27 cellular contexts compared by ENCODE assay signal in genomic region chr3:154307363-154307762, GRCh38. TPM values are rescaled to one million over a fixed set of nuclear protein-coding genes. Genes with fewer than 3 reads are reported as not detected.
A peak's percentile ranks its signal among the peaks of the same experiment; 100 is the strongest.
DNase-seq lines count a peak whose midpoint lies in the region; ATAC-seq and TF ChIP-seq lines count a peak whose summit lies in the region.
"Had no signal": no experiment of that assay in that cellular context is flagged by ENCODE, and none has a peak within 500 bp of the region (broad histone marks: within the 10 kb centered on the region; RNA-seq: fewer than 3 reads in every experiment).

No MANE protein-coding gene starts in this region.

- no peaks in the 10 kb centered on the region for H3K27me3 ChIP-seq in CD8-positive, alpha-beta T cell (ENCODE audit: insufficient read depth, low read length)
- H3K27me3 ChIP-seq: ascending aorta, MG63, upper lobe of right lung had no signal

- no peaks in the 10 kb centered on the region for H3K27me3 Mint-ChIP-seq in activated CD4-positive, alpha-beta memory T cell treated with anti-CD3 and anti-CD28 coated beads for 36 hours
- no peaks in the 10 kb centered on the region for H3K27me3 Mint-ChIP-seq in activated CD4-positive, alpha-beta memory T cell treated with anti-CD3 and anti-CD28 coated beads, Interleukin-2, amount 10 ng/mL, durations not matched to agents 7 days and 5 days
- H3K27me3 Mint-ChIP-seq in CD8-positive, alpha-beta T cell (ENCODE audit: low read depth), result no peaks in the 10 kb centered on the region
- no peaks in the 10 kb centered on the region for H3K27me3 Mint-ChIP-seq in activated T-helper 17 cell treated with anti-CD3 and anti-CD28 coated beads, Interleukin-2, amount 50 U/mL, for 72 hours
- peaks cover 0 to 2% (median 0%) of the 10 kb centered on the region in 3 donors for H3K27me3 Mint-ChIP-seq in immature natural killer cell (ENCODE audit: low read depth in 3 of 3)
- H3K27me3 Mint-ChIP-seq: CD4-positive, CD25-positive, alpha-beta regulatory T cell; effector memory CD8-positive, alpha-beta T cell; stimulated activated memory B cell treated with anti-CD40 and anti-IgM and Interleukin-4, amounts not matched to agents 10 μg/mL and 1 μg/mL and 100 μg/mL, for 72 hours had no signal

- H3K4me1 Mint-ChIP-seq in activated CD4-positive, alpha-beta memory T cell treated with anti-CD3 and anti-CD28 coated beads for 36 hours (ENCODE audit: low read depth), result peaks cover 20% of the 10 kb centered on the region
- H3K4me1 Mint-ChIP-seq in activated CD4-positive, alpha-beta memory T cell treated with anti-CD3 and anti-CD28 coated beads, Interleukin-2, amount 10 ng/mL, durations not matched to agents 7 days and 5 days, result peaks cover 12% of the 10 kb centered on the region
- H3K4me1 Mint-ChIP-seq in CD8-positive, alpha-beta T cell (ENCODE audit: low read depth), result peaks cover 21% of the 10 kb centered on the region
- H3K4me1 Mint-ChIP-seq in activated T-helper 17 cell treated with anti-CD3 and anti-CD28 coated beads, Interleukin-2, amount 50 U/mL, for 72 hours, result peaks cover 11% of the 10 kb centered on the region
- peaks cover 8 to 27% of the 10 kb centered on the region in 2 donors for H3K4me1 Mint-ChIP-seq in immature natural killer cell
- H3K4me1 Mint-ChIP-seq: H9, WTC11 had no signal

- intact Hi-C loops in activated CD4-positive, alpha-beta memory T cell treated with anti-CD3 and anti-CD28 coated beads for 36 hours (cut with micrococcal nuclease), result loop anchor here (1.0 kb wide), 1 partner anchor 70 kb away; no protein-coding TSS in a partner anchor
- intact Hi-C loops in CD8-positive, alpha-beta T cell (cut with DNase I, micrococcal nuclease), result no loop called here

- no peak overlapping the region for H3K4me3 Mint-ChIP-seq in activated CD4-positive, alpha-beta memory T cell treated with anti-CD3 and anti-CD28 coated beads for 36 hours
- H3K4me3 Mint-ChIP-seq in activated CD4-positive, alpha-beta memory T cell treated with anti-CD3 and anti-CD28 coated beads, Interleukin-2, amount 10 ng/mL, durations not matched to agents 7 days and 5 days, result no peak overlapping the region
- H3K4me3 Mint-ChIP-seq in CD8-positive, alpha-beta T cell, result no peak overlapping the region
- H3K4me3 Mint-ChIP-seq in activated T-helper 17 cell treated with anti-CD3 and anti-CD28 coated beads, Interleukin-2, amount 50 U/mL, for 72 hours, result no peak overlapping the region
- H3K4me3 Mint-ChIP-seq in immature natural killer cell, result no peak overlapping the region
- H3K4me3 Mint-ChIP-seq: activated naive CD4-positive, alpha-beta T cell treated with anti-CD3 and anti-CD28 coated beads for 36 hours; CD4-positive, CD25-positive, alpha-beta regulatory T cell; effector memory CD8-positive, alpha-beta T cell; H9; stimulated activated memory B cell treated with anti-CD40 and anti-IgM and Interleukin-4, amounts not matched to agents 10 μg/mL and 1 μg/mL and 100 μg/mL, for 72 hours; WTC11 had no signal

- H3K27ac ChIP-seq in CD8-positive, alpha-beta T cell (ENCODE audit: low read depth, low read length), result no peak overlapping the region
- H3K27ac ChIP-seq: A549, ascending aorta, upper lobe of right lung had no signal

- H3K27ac Mint-ChIP-seq in activated CD4-positive, alpha-beta memory T cell treated with anti-CD3 and anti-CD28 coated beads for 36 hours, result peak overlapping the region; percentile 26
- H3K27ac Mint-ChIP-seq in activated CD4-positive, alpha-beta memory T cell treated with anti-CD3 and anti-CD28 coated beads, Interleukin-2, amount 10 ng/mL, durations not matched to agents 7 days and 5 days, result no peak overlapping the region
- H3K27ac Mint-ChIP-seq in CD8-positive, alpha-beta T cell, result peak overlapping the region; percentile 55
- peak overlapping the region; percentile 68 for H3K27ac Mint-ChIP-seq in activated T-helper 17 cell treated with anti-CD3 and anti-CD28 coated beads, Interleukin-2, amount 50 U/mL, for 72 hours
- H3K27ac Mint-ChIP-seq in immature natural killer cell, result peak overlapping the region in 5 of 6 donors; percentile 24 to 62 (median 35)
- H3K27ac Mint-ChIP-seq: activated naive CD4-positive, alpha-beta T cell treated with anti-CD3 and anti-CD28 coated beads for 36 hours; stimulated activated memory B cell treated with anti-CD40 and anti-IgM and Interleukin-4, amounts not matched to agents 10 μg/mL and 1 μg/mL and 100 μg/mL, for 72 hours; WTC11 had no signal

- H3K4me1 ChIP-seq in CD8-positive, alpha-beta T cell (ENCODE audit: insufficient read depth, low read length), result no peaks in the 10 kb centered on the region
- H3K4me1 ChIP-seq: ascending aorta, upper lobe of right lung had no signal

- DNase-seq in activated CD4-positive, alpha-beta memory T cell treated with anti-CD3 and anti-CD28 coated beads for 36 hours, result no peak
- DNase-seq in activated CD4-positive, alpha-beta memory T cell treated with anti-CD3 and anti-CD28 coated beads, Interleukin-2, amount 10 ng/mL, durations not matched to agents 7 days and 5 days, result no peak
- no peak for DNase-seq in CD8-positive, alpha-beta T cell
- DNase-seq in immature natural killer cell (no peak), NCI-H226 (no peak), NCI-H1436 (lab: John Stamatoyannopoulos, UW) (no peak)
- DNase-seq: activated naive CD4-positive, alpha-beta T cell treated with anti-CD3 and anti-CD28 coated beads for 36 hours; activated T-cell treated with anti-CD3 and anti-CD28 coated beads, Interleukin-2, amount 50 U/mL, for 1 hour; caudate nucleus; CD4-positive, CD25-positive, alpha-beta regulatory T cell; effector memory CD8-positive, alpha-beta T cell; H9; KBM-7; left colon; MG63; mucosa of descending colon; NCI-H1105; NCI-H187 treated with DMSO at 0.1 percent for 48 hours; NCI-H2171 treated with DMSO at 0.1 percent for 48 hours; NCI-H524; upper lobe of right lung had no signal

- no peaks in the 10 kb centered on the region for H3K9me3 Mint-ChIP-seq in activated CD4-positive, alpha-beta memory T cell treated with anti-CD3 and anti-CD28 coated beads for 36 hours
- no peaks in the 10 kb centered on the region for H3K9me3 Mint-ChIP-seq in activated CD4-positive, alpha-beta memory T cell treated with anti-CD3 and anti-CD28 coated beads, Interleukin-2, amount 10 ng/mL, durations not matched to agents 7 days and 5 days
- no peaks in the 10 kb centered on the region for H3K9me3 Mint-ChIP-seq in CD8-positive, alpha-beta T cell
- no peaks in the 10 kb centered on the region for H3K9me3 Mint-ChIP-seq in activated T-helper 17 cell treated with anti-CD3 and anti-CD28 coated beads, Interleukin-2, amount 50 U/mL, for 72 hours
- no peaks in the 10 kb centered on the region for H3K9me3 Mint-ChIP-seq in immature natural killer cell
- H3K9me3 Mint-ChIP-seq: activated naive CD4-positive, alpha-beta T cell treated with anti-CD3 and anti-CD28 coated beads for 36 hours; CD4-positive, CD25-positive, alpha-beta regulatory T cell; effector memory CD8-positive, alpha-beta T cell; H9; stimulated activated memory B cell treated with anti-CD40 and anti-IgM and Interleukin-4, amounts not matched to agents 10 μg/mL and 1 μg/mL and 100 μg/mL, for 72 hours; WTC11 had no signal

- H3K9me3 ChIP-seq in CD8-positive, alpha-beta T cell (ENCODE audit: low read length), result no peaks in the 10 kb centered on the region
- H3K9me3 ChIP-seq: A549, ascending aorta, MG63, mucosa of descending colon, upper lobe of right lung had no signal

- peaks cover 48% of the 10 kb centered on the region for H3K36me3 Mint-ChIP-seq in activated CD4-positive, alpha-beta memory T cell treated with anti-CD3 and anti-CD28 coated beads for 36 hours
- peaks cover 60% of the 10 kb centered on the region for H3K36me3 Mint-ChIP-seq in activated CD4-positive, alpha-beta memory T cell treated with anti-CD3 and anti-CD28 coated beads, Interleukin-2, amount 10 ng/mL, durations not matched to agents 7 days and 5 days (ENCODE audit: low read depth)
- H3K36me3 Mint-ChIP-seq in CD8-positive, alpha-beta T cell, result peaks cover 75% of the 10 kb centered on the region
- H3K36me3 Mint-ChIP-seq in activated T-helper 17 cell treated with anti-CD3 and anti-CD28 coated beads, Interleukin-2, amount 50 U/mL, for 72 hours (ENCODE audit: low read depth), result peaks cover 95% of the 10 kb centered on the region
- H3K36me3 Mint-ChIP-seq in immature natural killer cell, result peaks cover 17 to 42% (median 25%) of the 10 kb centered on the region in 3 donors

- CTCF ChIA-PET in activated CD4-positive, alpha-beta memory T cell treated with anti-CD3 and anti-CD28 coated beads for 36 hours (lab: Charles Lee), result interaction anchor here (0.8 kb wide), 1 partner anchor 1499 kb away, joined by 3 read pairs; the partner anchor contains the start of gene C3orf33
- CTCF ChIA-PET in activated CD4-positive, alpha-beta memory T cell treated with anti-CD3 and anti-CD28 coated beads, Interleukin-2, amount 10 ng/mL, durations not matched to agents 7 days and 5 days (lab: Charles Lee), result no interaction called here
- CTCF ChIA-PET in CD8-positive, alpha-beta T cell (lab: Charles Lee), result no interaction called here

- TF ChIP-seq CTCF in CD8-positive, alpha-beta T cell (IDR thresholded peaks at IDR 0.05), result no peak

- no peak for ATAC-seq in CD8-positive, alpha-beta T cell
- peak; percentile 47 for ATAC-seq in activated T-helper 17 cell treated with anti-CD3 and anti-CD28 coated beads, Interleukin-2, amount 50 U/mL, for 72 hours (replicated peaks)
- ATAC-seq in GM21423 (IDR thresholded peaks at IDR 0.05; ENCODE audit: unreplicated experiment), result no peak
- ATAC-seq: A549; effector memory CD8-positive, alpha-beta T cell; left colon; mucosa of descending colon; stimulated activated memory B cell treated with anti-CD40 and anti-IgM and Interleukin-4, amounts not matched to agents 10 μg/mL and 1 μg/mL and 100 μg/mL, for 72 hours; upper lobe of right lung; WTC11 had no signal

- peaks cover 48% of the 10 kb centered on the region for H3K36me3 ChIP-seq in CD8-positive, alpha-beta T cell (ENCODE audit: insufficient read depth, low read length)

- POLR2A ChIA-PET in activated CD4-positive, alpha-beta memory T cell treated with anti-CD3 and anti-CD28 coated beads for 36 hours (lab: Charles Lee), result no interaction called here
- POLR2A ChIA-PET in activated CD4-positive, alpha-beta memory T cell treated with anti-CD3 and anti-CD28 coated beads, Interleukin-2, amount 10 ng/mL, durations not matched to agents 7 days and 5 days (lab: Charles Lee), result no interaction called here
- POLR2A ChIA-PET in CD8-positive, alpha-beta T cell (lab: Charles Lee), result no interaction called here

- H3K4me3 ChIP-seq in CD8-positive, alpha-beta T cell (ENCODE audit: low read depth, low read length), result no peak overlapping the region
- H3K4me3 ChIP-seq: A549, ascending aorta, MG63, mucosa of descending colon, upper lobe of right lung had no signal

RNA-seq across cellular contexts. Expression of gene DHX36, which starts 16.9 kb away (rescaled TPM):
- total RNA-seq in activated CD4-positive, alpha-beta memory T cell treated with anti-CD3 and anti-CD28 coated beads for 36 hours, result 10 to 100 TPM; 65.5 to 71.1 TPM
- total RNA-seq in activated CD4-positive, alpha-beta memory T cell treated with anti-CD3 and anti-CD28 coated beads, Interleukin-2, amount 10 ng/mL, durations not matched to agents 7 days and 5 days, result 10 to 100 TPM; 73.1 to 74.0 TPM
- 100 to 1,000 TPM; 149 to 152 TPM for total RNA-seq in CD8-positive, alpha-beta T cell
- total RNA-seq in activated T-helper 17 cell treated with anti-CD3 and anti-CD28 coated beads, Interleukin-2, amount 50 U/mL, for 72 hours, result 10 to 100 TPM; 54.5 to 77.7 TPM
- polyA plus RNA-seq in immature natural killer cell, result 10 to 100 TPM in 2 of 3 donors, 1 to 10 TPM in 1; 9.0 to 19.1 (median 15.9) TPM
